Comparison of ENCODE assay signal across 9 cellular contexts in the genomic region with DNA sequence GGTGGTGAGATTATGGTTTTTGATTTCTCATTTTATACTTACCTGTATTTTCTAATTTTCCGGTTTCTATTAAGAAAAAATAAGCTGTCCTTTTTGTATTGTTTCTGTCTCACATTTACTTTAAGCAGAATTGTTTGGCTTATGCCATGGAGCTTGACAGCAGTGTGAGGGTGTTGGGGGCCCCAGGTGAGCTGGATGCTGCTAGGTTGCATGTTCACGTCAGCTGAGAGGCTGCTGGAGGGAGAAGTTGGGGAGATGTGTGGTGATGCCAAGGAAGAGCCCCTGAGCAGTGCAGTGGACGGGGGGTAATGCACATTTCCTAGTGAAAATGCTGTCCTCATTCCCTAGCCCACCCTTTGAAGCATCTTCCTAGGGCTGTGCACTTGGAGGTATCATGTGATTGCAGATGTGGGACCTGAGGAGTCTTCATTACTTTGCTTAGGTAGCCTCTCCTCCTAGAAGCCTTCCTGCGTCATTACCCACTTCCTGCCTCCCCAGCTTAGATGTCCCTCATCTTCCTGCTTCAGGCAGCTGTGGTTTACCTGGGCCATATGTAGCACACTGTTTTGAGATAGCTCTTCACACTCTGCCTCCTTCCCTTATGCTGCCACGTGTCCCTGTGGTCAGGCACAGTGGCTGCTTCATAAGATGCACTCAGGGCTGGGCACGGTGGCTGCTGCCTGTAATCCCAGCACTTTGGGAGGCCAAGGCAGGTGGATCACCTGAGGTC. TPM values are rescaled to one million over a fixed set of nuclear protein-coding genes. Genes with fewer than 3 reads are reported as not detected.
DNase-seq lines count a peak whose midpoint lies in the region; ATAC-seq, FAIRE-seq and TF ChIP-seq lines count a peak whose summit lies in the region.
"Had no signal": no experiment of that assay in that cellular context is flagged by ENCODE, and none has a peak within 500 bp of the region (broad histone marks: within the 10 kb centered on the region; RNA-seq: fewer than 3 reads in every experiment).

No MANE protein-coding gene starts in this region.

- no peak for TF ChIP-seq POLR2A in testis (IDR thresholded peaks at IDR 0.05)

- no peak overlapping the region for H3K9ac ChIP-seq in trophoblast cell (ENCODE audit: low read length)

- no peak overlapping the region for H4K91ac ChIP-seq in trophoblast cell (ENCODE audit: low read depth, low read length)

- 90% methylated on average over 6 of the region's 6 CpGs for WGBS in aorta, 2 donors
- no CpG with 5 or more reads among the region's 6 CpGs for WGBS in trophoblast cell (ENCODE audit: extremely low coverage, insufficient coverage, insufficient read length)
- WGBS in testis, 2 donors: 89 to 94% methylated on average over 6 of the region's 6 CpGs

- H2AK5ac ChIP-seq in trophoblast cell (ENCODE audit: low read length): no peak overlapping the region

- H3K27ac ChIP-seq in aorta (ENCODE audit: low read depth in 1 of 2, low read length in 2 of 2) (no peak overlapping the region), trophoblast cell (ENCODE audit: low read depth, low read length) (no peak overlapping the region), testis (no peak overlapping the region)

- no peak for FAIRE-seq in frontal cortex (lab: Jason Lieb, UNC)

- peaks cover 13 to 21% of the 10 kb centered on the region in 2 donors for H3K36me3 ChIP-seq in aorta (ENCODE audit: control insufficient read depth in 1 of 2, insufficient read depth in 2 of 2, low read length in 1 of 2)
- peaks cover 30 to 40% of the 10 kb centered on the region in 2 experiments for H3K36me3 ChIP-seq in trophoblast cell (ENCODE audit: control insufficient read depth in 1 of 2, insufficient read depth in 2 of 2, low read length in 2 of 2)
- H3K36me3 ChIP-seq in testis (ENCODE audit: low read depth, missing control alignments): no peaks in the 10 kb centered on the region

- intact Hi-C loops in aorta (cut with DNase I): no loop called here
- intact Hi-C loops in testis (cut with DNase I; ENCODE audit: low total_unique reads): loop anchor here (10.0 kb wide), 1 partner anchor 87 kb away; a partner anchor contains a TSS

- no peaks in the 10 kb centered on the region for H3K79me2 ChIP-seq in trophoblast cell (ENCODE audit: control insufficient read depth, insufficient read depth, low read length, poor library complexity)

- ATAC-seq in HG03442 (IDR thresholded peaks at IDR 0.05; ENCODE audit: unreplicated experiment) (peak; percentile 87), aorta (ENCODE audit: low FRiP score) (no peak)

- H3K18ac ChIP-seq in trophoblast cell (ENCODE audit: low read length): no peak overlapping the region

- H2BK12ac ChIP-seq in trophoblast cell (ENCODE audit: low read length): no peak overlapping the region

- H2BK5ac ChIP-seq in trophoblast cell (ENCODE audit: low read depth, low read length, poor library complexity): no peak overlapping the region

- peak; percentile 21 for DNase-seq in GM19240 (ENCODE audit: insufficient read length, low spot score)
- peak; percentile 62 for DNase-seq in activated T-cell treated with anti-CD3 and anti-CD28 coated beads for 4 hours
- peak; percentile 55 to 56 for DNase-seq in stimulated activated CD4-positive, alpha-beta T cell treated with anti-CD3 and anti-CD28 coated beads, Interleukin-15, amount 100 ng/mL, for 48 hours (ENCODE audit: low read depth in 2 of 2)
- no peak for DNase-seq in aorta
- DNase-seq in trophoblast cell: no peak
- no peak for DNase-seq in frontal cortex (ENCODE audit: low spot score in 2 of 2)
- no peak for DNase-seq in testis

- no peak for TF ChIP-seq CTCF in testis (IDR thresholded peaks at IDR 0.05)

- H3K23ac ChIP-seq in trophoblast cell (ENCODE audit: low read length): no peak overlapping the region

- no peak overlapping the region for H3K4me2 ChIP-seq in trophoblast cell (ENCODE audit: low read length)

- no peak overlapping the region for H4K8ac ChIP-seq in trophoblast cell (ENCODE audit: low read depth, low read length)

- H3K4me1 ChIP-seq in aorta (ENCODE audit: control insufficient read depth in 1 of 2, insufficient read depth in 2 of 2, low read length in 2 of 2) (no peaks in the 10 kb centered on the region), trophoblast cell (ENCODE audit: control insufficient read depth in 1 of 2, insufficient read depth in 2 of 2, low read length in 2 of 2) (peaks cover 0 to 6% of the 10 kb centered on the region in 2 experiments), testis (no peaks in the 10 kb centered on the region)

- H2BK120ac ChIP-seq in trophoblast cell (ENCODE audit: insufficient read depth, low read length, poor library complexity): no peak overlapping the region

- H3K14ac ChIP-seq in trophoblast cell (ENCODE audit: low read length): no peak overlapping the region

- H3K4ac ChIP-seq in trophoblast cell (ENCODE audit: low read depth, low read length): no peak overlapping the region

- H3K27me3 ChIP-seq in aorta (ENCODE audit: control insufficient read depth in 1 of 2, insufficient read depth in 2 of 2, low read length in 1 of 2): no peaks in the 10 kb centered on the region
- no peaks in the 10 kb centered on the region for H3K27me3 ChIP-seq in trophoblast cell (ENCODE audit: insufficient read depth, low read length)
- H3K27me3 ChIP-seq in testis: no peaks in the 10 kb centered on the region

- no peaks in the 10 kb centered on the region for H3K9me3 ChIP-seq in aorta (ENCODE audit: control insufficient read depth, low read length)
- no peaks in the 10 kb centered on the region for H3K9me3 ChIP-seq in trophoblast cell (ENCODE audit: insufficient read depth, low read depth, low read length)
- H3K9me3 ChIP-seq in testis: no peaks in the 10 kb centered on the region

- H2AFZ ChIP-seq in trophoblast cell (ENCODE audit: insufficient read depth, low read length, poor library complexity): no peak overlapping the region

- H3K79me1 ChIP-seq in trophoblast cell (ENCODE audit: low read length): no peaks in the 10 kb centered on the region

- H4K12ac ChIP-seq in trophoblast cell (ENCODE audit: low read depth, low read length): no peak overlapping the region

- H3K4me3 ChIP-seq in aorta (ENCODE audit: low read length in 2 of 2): no peak overlapping the region
- no peak overlapping the region for H3K4me3 ChIP-seq in trophoblast cell (ENCODE audit: low read depth, low read length)
- no peak overlapping the region for H3K4me3 ChIP-seq in testis

RNA-seq across cellular contexts. Expression of a gene that starts 16.2 kb away (rescaled TPM):
- total RNA-seq in aorta (10 to 100 TPM; 20.5 to 30.1 TPM), frontal cortex (35.9 TPM), testis (10 to 100 TPM; 47.2 to 53.1 TPM)
- polyA plus RNA-seq in aorta (10 to 100 TPM in 1 of 2 donors, 1 to 10 TPM in 1; 6.4 to 13.7 TPM), testis (ENCODE audit: insufficient read depth, low read depth, low replicate concordance) (37.3 TPM)
- 22.2 and 23.6 TPM in 2 replicates for polyA plus RNA-seq in trophoblast cell (2013)

RNA-seq across cellular contexts. Expression of a gene that starts 39.9 kb away (rescaled TPM):
- not detected for total RNA-seq in aorta
- polyA plus RNA-seq in aorta: not detected
- under 0.01 TPM in 1 of 2 replicates, not detected in the other for polyA plus RNA-seq in trophoblast cell (2013)
- 0.82 TPM for total RNA-seq in frontal cortex
- 10 to 100 TPM in 1 of 2 donors, 1 to 10 TPM in 1; 5.1 to 10.2 TPM for total RNA-seq in testis
- polyA plus RNA-seq in testis (ENCODE audit: insufficient read depth, low read depth, low replicate concordance): 25.6 TPM
- total RNA-seq: fibroblast of villous mesenchyme had no signal

Comparison
In these comparisons a context has a peak if more than half of its experiments do, and no peak if none do; other contexts are left out.
1. DNase-seq: peak in GM19240 (single experiment), activated T-cell treated with anti-CD3 and anti-CD28 coated beads for 4 hours (single experiment) and stimulated activated CD4-positive, alpha-beta T cell treated with anti-CD3 and anti-CD28 coated beads, Interleukin-15, amount 100 ng/mL, for 48 hours (2 of 2); none in aorta (0 of 2), trophoblast cell (0 of 2), frontal cortex (0 of 2) and testis (single experiment).